9 cellular contexts compared by ENCODE assay signal in the genomic region with DNA sequence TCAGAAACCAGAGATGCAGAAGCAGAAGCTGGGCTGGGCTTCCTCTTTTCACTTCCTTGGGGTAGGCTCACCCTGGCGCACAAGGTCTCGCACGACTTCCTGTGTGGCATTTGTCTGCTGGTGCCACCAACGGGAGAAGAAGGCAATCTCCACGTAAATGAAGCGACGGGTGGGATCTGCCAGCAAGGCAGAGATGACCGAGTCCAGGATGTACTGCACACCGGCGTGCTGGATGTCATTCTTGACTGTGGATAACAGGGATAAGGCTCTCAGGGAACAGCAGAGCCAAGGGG. TPM values are rescaled to one million over a fixed set of nuclear protein-coding genes. Genes with fewer than 3 reads are reported as not detected.
DNase-seq lines count a peak whose midpoint lies in the region; ATAC-seq and TF ChIP-seq lines count a peak whose summit lies in the region.
"Had no signal": no experiment of that assay in that cellular context is flagged by ENCODE, and none has a peak within 500 bp of the region (broad histone marks: within the 10 kb centered on the region; RNA-seq: fewer than 3 reads in every experiment).

No MANE protein-coding gene starts in this region.

- intact Hi-C loops in psoas muscle (cut with DNase I) (no loop called here), sciatic nerve (cut with DNase I) (no loop called here), thyroid gland (cut with DNase I) (no loop called here)

- no peak for TF ChIP-seq CTCF in GM12875 (IDR thresholded peaks at IDR 0.05; ENCODE audit: borderline replicate concordance, insufficient read depth, low read depth, low read length)
- no peak for TF ChIP-seq CTCF in SU-DHL-6 (IDR thresholded peaks at IDR 0.05; ENCODE audit: insufficient read depth, low read length, poor library complexity, severe bottlenecking)
- TF ChIP-seq CTCF in psoas muscle (IDR thresholded peaks at IDR 0.05) = no peak
- TF ChIP-seq CTCF in thyroid gland (IDR thresholded peaks at IDR 0.05) = no peak

- H3K27ac ChIP-seq in SU-DHL-6 (ENCODE audit: low read depth, low read length) = peak overlapping the region; percentile 82
- H3K27ac ChIP-seq in psoas muscle = no peak overlapping the region
- no peak overlapping the region for H3K27ac ChIP-seq in thyroid gland

- H3K27me3 ChIP-seq in SU-DHL-6 (ENCODE audit: low read length) (no peaks in the 10 kb centered on the region), psoas muscle (ENCODE audit: insufficient read depth in 3 of 3, low read length in 2 of 3) (no peaks in the 10 kb centered on the region), thyroid gland (no peaks in the 10 kb centered on the region)

- 70 to 86% (median 85%) methylated on average over 10 of the region's 10 CpGs for whole genome bisulfite sequencing in psoas muscle, 3 donors
- 77 to 92% methylated on average over 10 of the region's 10 CpGs for WGBS in thyroid gland, 2 donors

- peaks cover 7% of the 10 kb centered on the region; the same call in 1 of the 2 replicates for H3F3A ChIP-seq in SU-DHL-6 (ENCODE audit: insufficient read depth)

- H3K9me3 ChIP-seq in SU-DHL-6 (ENCODE audit: insufficient read depth, low read length) = no peaks in the 10 kb centered on the region
- no peaks in the 10 kb centered on the region for H3K9me3 ChIP-seq in psoas muscle
- no peaks in the 10 kb centered on the region for H3K9me3 ChIP-seq in thyroid gland

- ATAC-seq in psoas muscle (no peak), sciatic nerve (no peak)

- H3K79me2 ChIP-seq in SU-DHL-6 (ENCODE audit: insufficient read depth, low read length) = peaks cover 41% of the 10 kb centered on the region

- no peak for TF ChIP-seq POLR2A in thyroid gland (IDR thresholded peaks at IDR 0.05)

- no peaks in the 10 kb centered on the region for H3K9me2 ChIP-seq in SU-DHL-6 (replicated peaks; ENCODE audit: insufficient read depth, low read length)

- peaks cover 27% of the 10 kb centered on the region for H3K4me1 ChIP-seq in psoas muscle
- peaks cover 16 to 29% of the 10 kb centered on the region in 2 donors for H3K4me1 ChIP-seq in thyroid gland

- H3K4me3 ChIP-seq in GM12875 (ENCODE audit: low read depth, low read length) (peak overlapping the region; percentile 72), SU-DHL-6 (ENCODE audit: insufficient read depth, low read length, poor library complexity, severe bottlenecking) (peak overlapping the region; percentile 95), psoas muscle (peak overlapping the region; percentile 98), thyroid gland (replicated peaks in 1 of 3) (peak overlapping the region in 1 of 3 donors; percentile 57)

- H2AFZ ChIP-seq in SU-DHL-6 (ENCODE audit: low read depth, low read length, severe bottlenecking) = no peak overlapping the region

- H3K36me3 ChIP-seq in SU-DHL-6 (ENCODE audit: low read length) (no peaks in the 10 kb centered on the region; the same call in 1 of the 2 replicates), psoas muscle (ENCODE audit: insufficient read depth in 1 of 2, low read depth in 1 of 2) (peaks cover 0 to 55% of the 10 kb centered on the region in 2 donors), thyroid gland (peaks cover 16 to 19% of the 10 kb centered on the region in 2 donors)

- H3K9ac ChIP-seq in SU-DHL-6 (ENCODE audit: low read length) = peak overlapping the region; percentile 90

- peak; percentile 54 for DNase-seq in central memory CD4-positive, alpha-beta T cell
- peak in 1 of 2 donors; percentile 69 for DNase-seq in psoas muscle
- no peak for DNase-seq in sciatic nerve (ENCODE audit: low spot score)
- no peak for DNase-seq in DMS153 (lab: John Stamatoyannopoulos, UW)
- DNase-seq in NCI-H1092 treated with DMSO at 0.1 percent for 48 hours (lab: John Stamatoyannopoulos, UW) = no peak
- no peak for DNase-seq in thyroid gland

- no peaks in the 10 kb centered on the region for H4K20me1 ChIP-seq in SU-DHL-6 (ENCODE audit: low read depth, low read length)

- H3K4me2 ChIP-seq in SU-DHL-6 (ENCODE audit: low read depth, low read length, poor library complexity, severe bottlenecking) = peak overlapping the region; percentile 66

RNA-seq across cellular contexts. Expression of a gene that starts 1.3 kb away (rescaled TPM):
- total RNA-seq in psoas muscle = 10 to 100 TPM; 14.6 to 20.5 (median 16.2) TPM
- 10 to 100 TPM in 2 of 3 donors, 1 to 10 TPM in 1; 9.6 to 17.8 (median 14.1) TPM for polyA plus RNA-seq in psoas muscle
- total RNA-seq in sciatic nerve = 76.4 TPM
- 100 to 1,000 TPM in 1 of 4 donors, 10 to 100 TPM in 3; 38.0 to 106 (median 82.5) TPM for total RNA-seq in thyroid gland

RNA-seq across cellular contexts. Expression of a gene that starts 1.4 kb away (rescaled TPM):
- total RNA-seq in psoas muscle = 1 to 10 TPM; 1.8 to 5.8 (median 3.7) TPM
- polyA plus RNA-seq in psoas muscle = 1 to 10 TPM; 3.8 to 9.1 (median 5.8) TPM
- 12.3 TPM for total RNA-seq in sciatic nerve
- 10 to 100 TPM in 3 of 4 donors, 1 to 10 TPM in 1; 9.5 to 17.5 (median 14.3) TPM for total RNA-seq in thyroid gland

RNA-seq across cellular contexts. Expression of a gene that starts 16.5 kb away (rescaled TPM):
- total RNA-seq in psoas muscle (10 to 100 TPM; 75.6 to 86.7 (median 82.9) TPM), sciatic nerve (77.1 TPM), thyroid gland (100 to 1,000 TPM; 105 to 122 (median 115) TPM)
- polyA plus RNA-seq in psoas muscle = 10 to 100 TPM; 70.0 to 84.2 (median 83.8) TPM

RNA-seq across cellular contexts. Expression of a gene that starts 22.6 kb away (rescaled TPM):
- not detected for total RNA-seq in psoas muscle
- polyA plus RNA-seq in psoas muscle = not detected
- total RNA-seq in sciatic nerve = not detected
- not detected for total RNA-seq in thyroid gland
- total RNA-seq: urinary bladder had no signal
- polyA plus RNA-seq: urinary bladder had no signal

RNA-seq across cellular contexts. Expression of a gene that starts 31.2 kb away (rescaled TPM):
- 1 to 10 TPM; 1.2 to 2.2 (median 1.6) TPM for total RNA-seq in psoas muscle
- polyA plus RNA-seq in psoas muscle = 1 to 10 TPM; 4.1 to 9.2 (median 4.4) TPM
- 3.6 TPM for total RNA-seq in sciatic nerve
- 10 to 100 TPM in 2 of 4 donors, 1 to 10 TPM in 2; 5.9 to 13.7 (median 11.3) TPM for total RNA-seq in thyroid gland
